ENCODE assay signal across 36 cellular contexts in genomic region chr11:28048812-28049211, GRCh38.
"Had no signal": no experiment of that assay in that cellular context is flagged by ENCODE, and none has a peak within 500 bp of the region (broad histone marks: within the 10 kb centered on the region; RNA-seq: fewer than 3 reads in every experiment).

No MANE protein-coding gene starts in this region.

- H3K36me3 Mint-ChIP-seq: activated naive CD8-positive, alpha-beta T cell; mesothelial cell of epicardium; naive B cell; stimulated activated naive B cell treated with anti-CD40 and anti-IgM and Interleukin-4, amounts not matched to agents 10 μg/mL and 1 μg/mL and 100 μg/mL, for 72 hours had no signal

- H3K4me3 Mint-ChIP-seq: activated CD4-positive, alpha-beta T cell treated with anti-CD3 and anti-CD28 coated beads for 36 hours; activated CD8-positive, alpha-beta memory T cell treated with anti-CD3 and anti-CD28 coated beads, Interleukin-2, amount 10 ng/mL, durations not matched to agents 7 days and 5 days; activated CD8-positive, alpha-beta T cell treated with anti-CD3 and anti-CD28 coated beads, Interleukin-2, amount 10 ng/mL, durations not matched to agents 7 days and 5 days; activated naive CD8-positive, alpha-beta T cell; effector memory CD8-positive, alpha-beta T cell; immature natural killer cell; mesothelial cell of epicardium; naive B cell; nephron progenitor cell; stimulated activated naive B cell treated with anti-CD40 and anti-IgM and Interleukin-4, amounts not matched to agents 10 μg/mL and 1 μg/mL and 100 μg/mL, for 72 hours had no signal

- FAIRE-seq: kidney, pancreas had no signal

- H3K27ac ChIP-seq: adrenal gland, body of pancreas, cardiac muscle cell, foreskin keratinocyte, heart left ventricle, neutrophil, pancreas, prostate gland, skin epidermis, stomach, thyroid gland, upper lobe of left lung, vagina had no signal

- H3K36me3 ChIP-seq: adrenal gland, cardiac muscle cell, heart left ventricle, pancreas, prostate gland, stomach, thyroid gland, upper lobe of left lung, vagina had no signal

- H3K4me3 ChIP-seq: adrenal gland, body of pancreas, cardiac muscle cell, heart left ventricle, pancreas, prostate gland, skin epidermis, stomach, thyroid gland, upper lobe of left lung, vagina had no signal

- H3K27ac Mint-ChIP-seq: activated CD4-positive, alpha-beta T cell treated with anti-CD3 and anti-CD28 coated beads for 36 hours; activated CD8-positive, alpha-beta memory T cell treated with anti-CD3 and anti-CD28 coated beads, Interleukin-2, amount 10 ng/mL, durations not matched to agents 7 days and 5 days; activated CD8-positive, alpha-beta T cell treated with anti-CD3 and anti-CD28 coated beads, Interleukin-2, amount 10 ng/mL, durations not matched to agents 7 days and 5 days; activated naive CD8-positive, alpha-beta T cell; activated T-helper 2 cell treated with anti-CD3 and anti-CD28 coated beads, Interferon-gamma antibody, Interleukin-2, Interleukin-4, amounts not matched to agents 10 μg/mL and 5 μg/mL and 100 μg/mL, durations not matched to agents 14 hours and 24 hours and 36 hours; effector memory CD8-positive, alpha-beta T cell; immature natural killer cell; nephron progenitor cell; stimulated activated naive B cell treated with anti-CD40 and anti-IgM and Interleukin-4, amounts not matched to agents 10 μg/mL and 1 μg/mL and 100 μg/mL, for 72 hours had no signal

- H3K27me3 Mint-ChIP-seq: activated CD4-positive, alpha-beta T cell treated with anti-CD3 and anti-CD28 coated beads for 36 hours; activated CD8-positive, alpha-beta memory T cell treated with anti-CD3 and anti-CD28 coated beads, Interleukin-2, amount 10 ng/mL, durations not matched to agents 7 days and 5 days; activated naive CD8-positive, alpha-beta T cell; effector memory CD8-positive, alpha-beta T cell; naive B cell; stimulated activated naive B cell treated with anti-CD40 and anti-IgM and Interleukin-4, amounts not matched to agents 10 μg/mL and 1 μg/mL and 100 μg/mL, for 72 hours had no signal

- H3K9me3 Mint-ChIP-seq: activated T-helper 2 cell treated with anti-CD3 and anti-CD28 coated beads, Interferon-gamma antibody, Interleukin-2, Interleukin-4, amounts not matched to agents 10 μg/mL and 5 μg/mL and 100 μg/mL, durations not matched to agents 14 hours and 24 hours and 36 hours; effector memory CD8-positive, alpha-beta T cell; mesothelial cell of epicardium; nephron progenitor cell; stimulated activated naive B cell treated with anti-CD40 and anti-IgM and Interleukin-4, amounts not matched to agents 10 μg/mL and 1 μg/mL and 100 μg/mL, for 72 hours had no signal

- H3K4me1 Mint-ChIP-seq: activated CD4-positive, alpha-beta T cell treated with anti-CD3 and anti-CD28 coated beads for 36 hours; immature natural killer cell; naive B cell; stimulated activated naive B cell treated with anti-CD40 and anti-IgM and Interleukin-4, amounts not matched to agents 10 μg/mL and 1 μg/mL and 100 μg/mL, for 72 hours had no signal

- H3K4me1 ChIP-seq: adrenal gland, body of pancreas, heart left ventricle, pancreas, prostate gland, stomach, thyroid gland, upper lobe of left lung, vagina had no signal

- DNase-seq: activated CD4-positive, alpha-beta T cell treated with anti-CD3 and anti-CD28 coated beads for 36 hours; activated CD4-positive, CD25-positive, alpha-beta regulatory T cell; activated CD8-positive, alpha-beta memory T cell treated with anti-CD3 and anti-CD28 coated beads, Interleukin-2, amount 10 ng/mL, durations not matched to agents 7 days and 5 days; activated CD8-positive, alpha-beta T cell treated with anti-CD3 and anti-CD28 coated beads, Interleukin-2, amount 10 ng/mL, durations not matched to agents 7 days and 5 days; activated T-cell treated with anti-CD3 and anti-CD28 coated beads, Interleukin-2, amount 50 U/mL, for 48 hours; adrenal gland; aorta; body of pancreas; cortex of kidney; effector memory CD8-positive, alpha-beta T cell; heart left ventricle; hypothalamus; immature natural killer cell; kidney; left colon; mammary epithelial cell; naive B cell; nephron progenitor cell; pancreas; retina; stimulated activated CD4-positive, alpha-beta T cell treated with anti-CD3 and anti-CD28 coated beads, Interleukin-4, amount 100 ng/mL, for 24 hours; stimulated activated CD8-positive, alpha-beta memory T cell treated with anti-CD3 and anti-CD28 coated beads, Interleukin-4, amount 100 ng/mL, for 48 hours; stimulated activated naive B cell treated with anti-CD40 and anti-IgM and Interleukin-4, amounts not matched to agents 10 μg/mL and 1 μg/mL and 100 μg/mL, for 72 hours; stomach; thyroid gland; upper lobe of left lung had no signal

- H3K9me3 ChIP-seq: adrenal gland, body of pancreas, neutrophil, pancreas, prostate gland, stomach, thyroid gland, upper lobe of left lung, vagina had no signal

- ATAC-seq: activated CD4-positive, alpha-beta T cell treated with anti-CD3 and anti-CD28 coated beads for 36 hours; activated CD8-positive, alpha-beta memory T cell treated with anti-CD3 and anti-CD28 coated beads, Interleukin-2, amount 10 ng/mL, durations not matched to agents 7 days and 5 days; activated CD8-positive, alpha-beta T cell treated with anti-CD3 and anti-CD28 coated beads, Interleukin-2, amount 10 ng/mL, durations not matched to agents 7 days and 5 days; body of pancreas; effector memory CD8-positive, alpha-beta T cell; heart left ventricle; pancreas; sciatic nerve; stimulated activated naive B cell treated with anti-CD40 and anti-IgM and Interleukin-4, amounts not matched to agents 10 μg/mL and 1 μg/mL and 100 μg/mL, for 72 hours had no signal

- H3K27me3 ChIP-seq: adrenal gland, body of pancreas, cardiac muscle cell, foreskin keratinocyte, heart left ventricle, neutrophil, pancreas, stomach, thyroid gland, upper lobe of left lung, vagina had no signal
